Comparison of ENCODE assay signal across 11 cellular contexts in the genomic region with DNA sequence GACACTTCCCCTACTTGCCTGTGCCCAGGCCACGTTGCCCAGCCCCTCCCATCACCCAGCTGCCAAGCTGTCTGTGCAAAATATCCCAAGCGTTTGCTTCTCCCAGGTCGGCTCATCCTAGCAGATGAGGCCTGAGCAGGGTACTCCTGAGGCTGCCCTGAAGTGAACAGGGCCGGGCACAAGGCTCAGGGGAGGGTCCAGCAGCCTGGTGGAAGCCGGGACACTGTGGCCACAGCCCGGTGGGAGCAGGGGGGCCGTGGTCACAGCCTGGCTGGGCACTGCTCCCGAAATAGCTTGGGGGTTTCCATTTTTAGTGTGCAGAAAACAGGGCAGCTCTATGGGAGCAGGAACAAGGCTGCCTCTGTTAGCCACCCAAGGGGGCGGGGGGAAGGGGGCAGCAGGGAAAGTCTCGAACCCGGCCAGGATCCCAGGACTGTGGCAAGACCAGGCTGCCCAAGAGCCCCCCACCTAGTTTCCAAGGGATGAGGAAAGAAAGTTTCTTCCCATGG. TPM values are rescaled to one million over a fixed set of nuclear protein-coding genes. Genes with fewer than 3 reads are reported as not detected.
DNase-seq lines count a peak whose midpoint lies in the region; TF ChIP-seq lines count a peak whose summit lies in the region.
"Had no signal": no experiment of that assay in that cellular context is flagged by ENCODE, and none has a peak within 500 bp of the region (broad histone marks: within the 10 kb centered on the region; RNA-seq: fewer than 3 reads in every experiment).

No MANE protein-coding gene starts in this region.

- H3K27ac ChIP-seq in skin epidermis: peak overlapping the region in 16 of 21 experiments; percentile 9 to 98 (median 73)

- H3K27me3 ChIP-seq in HAP-1 (ENCODE audit: low read depth): no peaks in the 10 kb centered on the region

- in situ Hi-C loops in HAP-1 (cut with MboI; ENCODE audit: low sequenced_read_pairs): no loop called here

- TF ChIP-seq CTCF in epithelial cell of proximal tubule (conservative IDR thresholded peaks at IDR 0.05; ENCODE audit: low read depth, low read length): no peak

- no peaks in the 10 kb centered on the region; the same call in 1 of the 2 replicates for H3K36me3 ChIP-seq in HAP-1 (replicated peaks)

- peaks cover 9% of the 10 kb centered on the region for H3K4me1 ChIP-seq in HAP-1

- DNase-seq in RPMI7951 (ENCODE audit: low read depth) (peak; percentile 24), epithelial cell of proximal tubule (ENCODE audit: low read depth) (no peak), medulla oblongata (ENCODE audit: extremely low spot score) (peak; percentile 94), NCI-H1436 treated with DMSO at 0.1 percent for 48 hours (lab: John Stamatoyannopoulos, UW) (no peak), T-helper 9 cell (no peak), HAP-1 (ENCODE audit: low spot score in 2 of 2) (no peak)
- DNase-seq in activated naive CD4-positive, alpha-beta T cell (lab: John Stamatoyannopoulos, UW): no peak
- DNase-seq: activated CD4-positive, alpha-beta T cell treated with anti-CD3 and anti-CD28 coated beads for 1 hour; activated naive CD4-positive, alpha-beta T cell treated with anti-CD3 and anti-CD28 coated beads for 36 hours; NCI-H146 had no signal

- no peaks in the 10 kb centered on the region for H3K9me3 ChIP-seq in HAP-1

- peak overlapping the region; percentile 79 for H3K4me3 ChIP-seq in epithelial cell of proximal tubule (ENCODE audit: low read depth, low read length)
- peak overlapping the region in 1 of 7 experiments; percentile 3 for H3K4me3 ChIP-seq in skin epidermis
- H3K4me3 ChIP-seq in HAP-1: no peak overlapping the region

RNA-seq across cellular contexts. Expression of gene PLXNB1, which starts 3.4 kb away (rescaled TPM):
- 4.7 and 14.2 TPM in 2 replicates for total RNA-seq in RPMI7951 (2014; rRNA removed; shearing (Covaris generic))
- total RNA-seq in epithelial cell of proximal tubule: 75.7 and 106 TPM in 2 replicates

RNA-seq across cellular contexts. Expression of gene CCDC51, which starts 13.5 kb away (rescaled TPM):
- total RNA-seq in RPMI7951 (2014; rRNA removed; shearing (Covaris generic)): 18.1 and 21.6 TPM in 2 replicates
- total RNA-seq in epithelial cell of proximal tubule: 22.0 and 26.9 TPM in 2 replicates

RNA-seq across cellular contexts. Expression of gene TMA7, which starts 13.6 kb away (rescaled TPM):
- total RNA-seq in RPMI7951 (2014; rRNA removed; shearing (Covaris generic)): 726 and 838 TPM in 2 replicates
- total RNA-seq in epithelial cell of proximal tubule: 573 and 687 TPM in 2 replicates

RNA-seq across cellular contexts. Expression of gene ATRIP, which starts 20.1 kb away (rescaled TPM):
- total RNA-seq in RPMI7951 (2014; rRNA removed; shearing (Covaris generic)): 10.7 and 14.3 TPM in 2 replicates
- total RNA-seq in epithelial cell of proximal tubule: 5.9 and 9.8 TPM in 2 replicates

RNA-seq across cellular contexts. Expression of gene FBXW12, which starts 54.4 kb away (rescaled TPM):
- not detected in 2 replicates for total RNA-seq in RPMI7951 (2014; rRNA removed; shearing (Covaris generic))
- 0.23 TPM in 1 of 2 replicates, not detected in the other for total RNA-seq in epithelial cell of proximal tubule
- total RNA-seq: activated naive CD4-positive, alpha-beta T cell treated with anti-CD3 and anti-CD28 coated beads for 36 hours had no signal

Comparison
In these comparisons a context has a peak if more than half of its experiments do, and no peak if none do; other contexts are left out.
1. DNase-seq: peak in RPMI7951 (single experiment) and medulla oblongata (single experiment); none in epithelial cell of proximal tubule (single experiment), NCI-H1436 treated with DMSO at 0.1 percent for 48 hours (single experiment), activated naive CD4-positive, alpha-beta T cell (0 of 4), T-helper 9 cell (single experiment) and HAP-1 (0 of 2).